ENCODE assay signal across 1 cellular context in the genomic region with DNA sequence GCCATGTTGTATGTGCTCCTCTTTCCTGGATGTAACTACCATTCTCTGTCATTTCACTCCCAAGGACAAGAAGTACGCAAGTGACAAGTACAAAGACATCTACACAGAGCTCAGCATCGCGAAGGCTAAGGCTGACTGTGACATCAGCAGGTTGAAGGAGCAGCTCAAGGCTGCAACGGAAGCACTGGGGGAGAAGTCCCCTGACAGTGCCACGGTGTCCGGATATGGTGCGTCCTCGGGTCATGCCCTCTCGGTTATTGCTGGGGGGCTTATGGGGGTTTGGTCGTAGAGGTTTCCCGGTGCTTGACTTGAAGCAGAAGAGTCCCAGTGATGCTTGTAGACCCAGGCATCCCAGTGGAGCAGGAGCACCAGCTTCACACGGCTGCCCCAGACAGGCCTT.
TF ChIP-seq lines count a peak whose summit lies in the region.

No MANE protein-coding gene starts in this region.

TF ChIP-seq in HepG2, 621 proteins besides CTCF, POLR2A, EP300 and RAD21:
- TF ChIP-seq SETDB1 (CRISPR knock-in tag; IDR thresholded peaks at IDR 0.05; ENCODE audit: borderline replicate concordance) (no peak), NR3C1 (CRISPR knock-in tag; IDR thresholded peaks at IDR 0.05) (no peak), ZNF12 (CRISPR knock-in tag; IDR thresholded peaks at IDR 0.05) (no peak), ZNF788 (CRISPR knock-in tag; IDR thresholded peaks at IDR 0.05; ENCODE audit: borderline replicate concordance) (no peak), SMC3 (IDR thresholded peaks at IDR 0.05; ENCODE audit: low read length) (no peak), ARNTL (CRISPR knock-in tag; IDR thresholded peaks at IDR 0.05) (no peak), ZNF605 (CRISPR knock-in tag; IDR thresholded peaks at IDR 0.05) (no peak), REPIN1 (CRISPR knock-in tag; IDR thresholded peaks at IDR 0.05; ENCODE audit: borderline replicate concordance, low read depth) (no peak)
- TF ChIP-seq, protein P1, sequence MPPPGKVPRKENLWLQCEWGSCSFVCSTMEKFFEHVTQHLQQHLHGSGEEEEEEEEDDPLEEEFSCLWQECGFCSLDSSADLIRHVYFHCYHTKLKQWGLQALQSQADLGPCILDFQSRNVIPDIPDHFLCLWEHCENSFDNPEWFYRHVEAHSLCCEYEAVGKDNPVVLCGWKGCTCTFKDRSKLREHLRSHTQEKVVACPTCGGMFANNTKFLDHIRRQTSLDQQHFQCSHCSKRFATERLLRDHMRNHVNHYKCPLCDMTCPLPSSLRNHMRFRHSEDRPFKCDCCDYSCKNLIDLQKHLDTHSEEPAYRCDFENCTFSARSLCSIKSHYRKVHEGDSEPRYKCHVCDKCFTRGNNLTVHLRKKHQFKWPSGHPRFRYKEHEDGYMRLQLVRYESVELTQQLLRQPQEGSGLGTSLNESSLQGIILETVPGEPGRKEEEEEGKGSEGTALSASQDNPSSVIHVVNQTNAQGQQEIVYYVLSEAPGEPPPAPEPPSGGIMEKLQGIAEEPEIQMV (CRISPR knock-in tag; IDR thresholded peaks at IDR 0.05; ENCODE audit: low read depth): no peak
- TF ChIP-seq, protein P2, sequence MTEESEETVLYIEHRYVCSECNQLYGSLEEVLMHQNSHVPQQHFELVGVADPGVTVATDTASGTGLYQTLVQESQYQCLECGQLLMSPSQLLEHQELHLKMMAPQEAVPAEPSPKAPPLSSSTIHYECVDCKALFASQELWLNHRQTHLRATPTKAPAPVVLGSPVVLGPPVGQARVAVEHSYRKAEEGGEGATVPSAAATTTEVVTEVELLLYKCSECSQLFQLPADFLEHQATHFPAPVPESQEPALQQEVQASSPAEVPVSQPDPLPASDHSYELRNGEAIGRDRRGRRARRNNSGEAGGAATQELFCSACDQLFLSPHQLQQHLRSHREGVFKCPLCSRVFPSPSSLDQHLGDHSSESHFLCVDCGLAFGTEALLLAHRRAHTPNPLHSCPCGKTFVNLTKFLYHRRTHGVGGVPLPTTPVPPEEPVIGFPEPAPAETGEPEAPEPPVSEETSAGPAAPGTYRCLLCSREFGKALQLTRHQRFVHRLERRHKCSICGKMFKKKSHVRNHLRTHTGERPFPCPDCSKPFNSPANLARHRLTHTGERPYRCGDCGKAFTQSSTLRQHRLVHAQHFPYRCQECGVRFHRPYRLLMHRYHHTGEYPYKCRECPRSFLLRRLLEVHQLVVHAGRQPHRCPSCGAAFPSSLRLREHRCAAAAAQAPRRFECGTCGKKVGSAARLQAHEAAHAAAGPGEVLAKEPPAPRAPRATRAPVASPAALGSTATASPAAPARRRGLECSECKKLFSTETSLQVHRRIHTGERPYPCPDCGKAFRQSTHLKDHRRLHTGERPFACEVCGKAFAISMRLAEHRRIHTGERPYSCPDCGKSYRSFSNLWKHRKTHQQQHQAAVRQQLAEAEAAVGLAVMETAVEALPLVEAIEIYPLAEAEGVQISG (CRISPR knock-in tag; IDR thresholded peaks at IDR 0.05): no peak
- TF ChIP-seq, protein P3, sequence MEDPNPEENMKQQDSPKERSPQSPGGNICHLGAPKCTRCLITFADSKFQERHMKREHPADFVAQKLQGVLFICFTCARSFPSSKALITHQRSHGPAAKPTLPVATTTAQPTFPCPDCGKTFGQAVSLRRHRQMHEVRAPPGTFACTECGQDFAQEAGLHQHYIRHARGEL (CRISPR knock-in tag; IDR thresholded peaks at IDR 0.05): no peak
- TF ChIP-seq, protein P4, sequence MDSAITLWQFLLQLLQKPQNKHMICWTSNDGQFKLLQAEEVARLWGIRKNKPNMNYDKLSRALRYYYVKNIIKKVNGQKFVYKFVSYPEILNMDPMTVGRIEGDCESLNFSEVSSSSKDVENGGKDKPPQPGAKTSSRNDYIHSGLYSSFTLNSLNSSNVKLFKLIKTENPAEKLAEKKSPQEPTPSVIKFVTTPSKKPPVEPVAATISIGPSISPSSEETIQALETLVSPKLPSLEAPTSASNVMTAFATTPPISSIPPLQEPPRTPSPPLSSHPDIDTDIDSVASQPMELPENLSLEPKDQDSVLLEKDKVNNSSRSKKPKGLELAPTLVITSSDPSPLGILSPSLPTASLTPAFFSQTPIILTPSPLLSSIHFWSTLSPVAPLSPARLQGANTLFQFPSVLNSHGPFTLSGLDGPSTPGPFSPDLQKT (CRISPR knock-in tag; IDR thresholded peaks at IDR 0.05; ENCODE audit: borderline replicate concordance): no peak
